In genomic region chr2:160402997-160403979, GRCh38 we compare ENCODE assay signal across 12 cellular contexts.
DNase-seq lines count a peak whose midpoint lies in the region; ATAC-seq and TF ChIP-seq lines count a peak whose summit lies in the region.
"Had no signal": no experiment of that assay in that cellular context is flagged by ENCODE, and none has a peak within 500 bp of the region (broad histone marks: within the 10 kb centered on the region; RNA-seq: fewer than 3 reads in every experiment).

No MANE protein-coding gene starts in this region.

- no peaks in the 10 kb centered on the region for H3K27me3 ChIP-seq in upper lobe of left lung
- H3K27me3 ChIP-seq: heart left ventricle, right lobe of liver had no signal

- H3K4me3 Mint-ChIP-seq in activated naive CD4-positive, alpha-beta T cell treated with anti-CD3 and anti-CD28 coated beads, Interleukin-2, amount 10 ng/mL, durations not matched to agents 7 days and 5 days, result peak overlapping the region; percentile 31
- peak overlapping the region; percentile 97 for H3K4me3 Mint-ChIP-seq in activated T-helper 17 cell treated with anti-CD3 and anti-CD28 coated beads, Interleukin-2, amount 50 U/mL, for 72 hours
- peak overlapping the region; percentile 93 to 100 (median 97) for H3K4me3 Mint-ChIP-seq in immature natural killer cell

- no peak for DNase-seq in activated naive CD4-positive, alpha-beta T cell treated with anti-CD3 and anti-CD28 coated beads, Interleukin-2, amount 10 ng/mL, durations not matched to agents 7 days and 5 days
- no peak for DNase-seq in activated naive CD4-positive, alpha-beta T cell treated with anti-CD3 and anti-CD28 coated beads, Interleukin-2, amount 50 U/mL, for 16 hours
- DNase-seq in immature natural killer cell (no peak), upper lobe of left lung (no peak), NCI-H510A treated with DMSO at 0.1 percent for 48 hours (lab: John Stamatoyannopoulos, UW) (no peak)
- DNase-seq in stimulated activated CD8-positive, alpha-beta memory T cell treated with anti-CD3 and anti-CD28 coated beads, Interleukin-4, amount 100 ng/mL, for 48 hours, result no peak
- DNase-seq: COR-L47, heart left ventricle, right lobe of liver, RPMI8226 had no signal

- ATAC-seq in activated T-helper 17 cell treated with anti-CD3 and anti-CD28 coated beads, Interleukin-2, amount 50 U/mL, for 72 hours (replicated peaks), result no peak
- ATAC-seq in upper lobe of left lung (ENCODE audit: low FRiP score in 2 of 2) (no peak), GM18502 (IDR thresholded peaks at IDR 0.05; ENCODE audit: poor library complexity, unreplicated experiment) (no peak)
- ATAC-seq: right lobe of liver had no signal

- H3K4me1 Mint-ChIP-seq in activated naive CD4-positive, alpha-beta T cell treated with anti-CD3 and anti-CD28 coated beads, Interleukin-2, amount 10 ng/mL, durations not matched to agents 7 days and 5 days, result peaks cover 60% of the 10 kb centered on the region
- H3K4me1 Mint-ChIP-seq in activated T-helper 17 cell treated with anti-CD3 and anti-CD28 coated beads, Interleukin-2, amount 50 U/mL, for 72 hours, result peaks cover 49% of the 10 kb centered on the region
- peaks cover 4 to 63% of the 10 kb centered on the region in 2 donors for H3K4me1 Mint-ChIP-seq in immature natural killer cell

- TF ChIP-seq POLR2A in upper lobe of left lung (IDR thresholded peaks at IDR 0.05), result no peak

- no peak overlapping the region for H3K4me3 ChIP-seq in upper lobe of left lung
- H3K4me3 ChIP-seq: right lobe of liver had no signal

- peaks cover 39% of the 10 kb centered on the region for H3K36me3 Mint-ChIP-seq in activated naive CD4-positive, alpha-beta T cell treated with anti-CD3 and anti-CD28 coated beads, Interleukin-2, amount 10 ng/mL, durations not matched to agents 7 days and 5 days
- peaks cover 13% of the 10 kb centered on the region for H3K36me3 Mint-ChIP-seq in activated T-helper 17 cell treated with anti-CD3 and anti-CD28 coated beads, Interleukin-2, amount 50 U/mL, for 72 hours (ENCODE audit: low read depth)
- H3K36me3 Mint-ChIP-seq in immature natural killer cell, result no peaks in the 10 kb centered on the region

- H3K36me3 ChIP-seq in upper lobe of left lung, result no peaks in the 10 kb centered on the region
- H3K36me3 ChIP-seq: right lobe of liver had no signal

- no peaks in the 10 kb centered on the region for H3K9me3 ChIP-seq in upper lobe of left lung
- H3K9me3 ChIP-seq: heart left ventricle, right lobe of liver had no signal

- H3K27ac ChIP-seq in upper lobe of left lung, result peak overlapping the region in 3 of 4 donors; percentile 9 to 31 (median 19)
- H3K27ac ChIP-seq: right lobe of liver had no signal

- H3K9me3 Mint-ChIP-seq in activated naive CD4-positive, alpha-beta T cell treated with anti-CD3 and anti-CD28 coated beads, Interleukin-2, amount 10 ng/mL, durations not matched to agents 7 days and 5 days, result no peaks in the 10 kb centered on the region
- no peaks in the 10 kb centered on the region for H3K9me3 Mint-ChIP-seq in activated T-helper 17 cell treated with anti-CD3 and anti-CD28 coated beads, Interleukin-2, amount 50 U/mL, for 72 hours
- H3K9me3 Mint-ChIP-seq in immature natural killer cell, result no peaks in the 10 kb centered on the region

- CTCF ChIA-PET in activated naive CD4-positive, alpha-beta T cell treated with anti-CD3 and anti-CD28 coated beads, Interleukin-2, amount 10 ng/mL, durations not matched to agents 7 days and 5 days (lab: Charles Lee), result interaction anchor here (1.5 kb wide), 1 partner anchor 50 kb away, joined by 4 read pairs; no protein-coding TSS in a partner anchor

- WGBS in upper lobe of left lung, 2 donors, result 45 to 56% methylated on average over 5 of the region's 5 CpGs

- no peaks in the 10 kb centered on the region for H3K27me3 Mint-ChIP-seq in activated naive CD4-positive, alpha-beta T cell treated with anti-CD3 and anti-CD28 coated beads, Interleukin-2, amount 10 ng/mL, durations not matched to agents 7 days and 5 days
- no peaks in the 10 kb centered on the region for H3K27me3 Mint-ChIP-seq in activated T-helper 17 cell treated with anti-CD3 and anti-CD28 coated beads, Interleukin-2, amount 50 U/mL, for 72 hours
- peaks cover 6 to 14% (median 13%) of the 10 kb centered on the region in 3 donors for H3K27me3 Mint-ChIP-seq in immature natural killer cell (ENCODE audit: low read depth in 3 of 3)

- H3K27ac Mint-ChIP-seq in activated naive CD4-positive, alpha-beta T cell treated with anti-CD3 and anti-CD28 coated beads, Interleukin-2, amount 10 ng/mL, durations not matched to agents 7 days and 5 days, result peak overlapping the region; percentile 9
- peak overlapping the region; percentile 91 for H3K27ac Mint-ChIP-seq in activated T-helper 17 cell treated with anti-CD3 and anti-CD28 coated beads, Interleukin-2, amount 50 U/mL, for 72 hours
- peak overlapping the region; percentile 77 to 98 (median 90) for H3K27ac Mint-ChIP-seq in immature natural killer cell

- TF ChIP-seq CTCF in upper lobe of left lung (IDR thresholded peaks at IDR 0.05), result no peak

- no peak for TF ChIP-seq EP300 in upper lobe of left lung (IDR thresholded peaks at IDR 0.05)

- peaks cover 53 to 81% (median 76%) of the 10 kb centered on the region in 4 donors for H3K4me1 ChIP-seq in upper lobe of left lung
- H3K4me1 ChIP-seq: right lobe of liver had no signal

Comparison
In these comparisons a context has a peak if more than half of its experiments do, and no peak if none do; other contexts are left out.
1. H3K27ac Mint-ChIP-seq: peak in every context shown above with its lines; median percentile 91 in activated T-helper 17 cell treated with anti-CD3 and anti-CD28 coated beads, Interleukin-2, amount 50 U/mL, for 72 hours; 90 in immature natural killer cell; 9 in activated naive CD4-positive, alpha-beta T cell treated with anti-CD3 and anti-CD28 coated beads, Interleukin-2, amount 10 ng/mL, durations not matched to agents 7 days and 5 days.
2. H3K4me3 Mint-ChIP-seq: peak in every context shown above with its lines; median percentile 97 in activated T-helper 17 cell treated with anti-CD3 and anti-CD28 coated beads, Interleukin-2, amount 50 U/mL, for 72 hours; 97 in immature natural killer cell; 31 in activated naive CD4-positive, alpha-beta T cell treated with anti-CD3 and anti-CD28 coated beads, Interleukin-2, amount 10 ng/mL, durations not matched to agents 7 days and 5 days.